In the genomic region with DNA sequence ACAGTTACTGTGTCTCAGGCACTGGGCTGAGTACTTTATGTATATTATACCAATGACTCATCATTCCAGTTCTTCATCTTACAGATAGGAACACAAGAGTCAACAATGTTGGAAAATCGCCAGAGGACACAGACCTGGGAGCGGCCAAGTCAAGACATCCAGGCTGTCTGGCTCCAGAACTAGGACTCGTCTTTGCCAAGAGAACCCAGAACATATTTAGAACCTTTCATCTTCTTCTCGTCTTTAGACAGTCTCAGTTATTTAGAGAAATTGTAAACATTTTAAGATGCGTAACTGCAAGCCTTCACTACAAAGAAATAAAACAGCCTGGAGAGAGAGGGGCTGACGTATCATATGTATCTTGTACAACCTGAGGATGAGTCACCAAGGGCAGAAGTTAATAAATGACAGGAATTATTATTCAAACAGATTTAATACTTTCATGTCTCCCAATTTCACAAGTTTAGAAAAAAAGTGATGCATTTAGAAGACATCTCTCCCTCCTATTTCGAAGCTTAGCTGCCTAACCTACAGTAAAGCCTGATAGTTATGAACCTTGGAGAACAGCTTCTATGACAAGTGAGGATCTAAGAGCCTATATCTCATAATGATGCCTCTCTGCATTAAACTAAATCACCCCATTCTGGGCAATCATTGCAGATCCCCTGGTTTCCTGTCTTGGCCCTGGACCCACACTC, we compare ENCODE assay signal across 1 cellular context.
A peak's percentile ranks its signal among the peaks of the same experiment; 100 is the strongest.
TF ChIP-seq lines count a peak whose summit lies in the region.

No MANE protein-coding gene starts in this region.

TF ChIP-seq in HepG2, 621 proteins besides CTCF, POLR2A, EP300 and RAD21 (continued from another document and continues in another):
- TF ChIP-seq HDAC2 (CRISPR knock-in tag; IDR thresholded peaks at IDR 0.05) = 0 out of 2 replicates have a peak, but pooled peaks have one; percentile 23
- 0 out of 2 replicates have a peak, but pooled peaks have one; percentile 37 for TF ChIP-seq ZNF644 (CRISPR knock-in tag; IDR thresholded peaks at IDR 0.05; ENCODE audit: low read depth)
- TF ChIP-seq TRIM24 (CRISPR knock-in tag; IDR thresholded peaks at IDR 0.05) = no peak
- no peak for TF ChIP-seq ZNF333 (CRISPR knock-in tag; IDR thresholded peaks at IDR 0.05; ENCODE audit: borderline replicate concordance)
- TF ChIP-seq, protein P1, sequence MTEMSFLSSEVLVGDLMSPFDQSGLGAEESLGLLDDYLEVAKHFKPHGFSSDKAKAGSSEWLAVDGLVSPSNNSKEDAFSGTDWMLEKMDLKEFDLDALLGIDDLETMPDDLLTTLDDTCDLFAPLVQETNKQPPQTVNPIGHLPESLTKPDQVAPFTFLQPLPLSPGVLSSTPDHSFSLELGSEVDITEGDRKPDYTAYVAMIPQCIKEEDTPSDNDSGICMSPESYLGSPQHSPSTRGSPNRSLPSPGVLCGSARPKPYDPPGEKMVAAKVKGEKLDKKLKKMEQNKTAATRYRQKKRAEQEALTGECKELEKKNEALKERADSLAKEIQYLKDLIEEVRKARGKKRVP (CRISPR knock-in tag; IDR thresholded peaks at IDR 0.05) = peak in 1 of 2 experiments; percentile 40; a peak in 1 of 4 replicates
- no peak for TF ChIP-seq SPEN (CRISPR knock-in tag; IDR thresholded peaks at IDR 0.05; ENCODE audit: low read depth)
- TF ChIP-seq ZNF160 (CRISPR knock-in tag; IDR thresholded peaks at IDR 0.05) = no peak
- no peak for TF ChIP-seq KMT2A (CRISPR knock-in tag; IDR thresholded peaks at IDR 0.05)
- TF ChIP-seq, protein P2, sequence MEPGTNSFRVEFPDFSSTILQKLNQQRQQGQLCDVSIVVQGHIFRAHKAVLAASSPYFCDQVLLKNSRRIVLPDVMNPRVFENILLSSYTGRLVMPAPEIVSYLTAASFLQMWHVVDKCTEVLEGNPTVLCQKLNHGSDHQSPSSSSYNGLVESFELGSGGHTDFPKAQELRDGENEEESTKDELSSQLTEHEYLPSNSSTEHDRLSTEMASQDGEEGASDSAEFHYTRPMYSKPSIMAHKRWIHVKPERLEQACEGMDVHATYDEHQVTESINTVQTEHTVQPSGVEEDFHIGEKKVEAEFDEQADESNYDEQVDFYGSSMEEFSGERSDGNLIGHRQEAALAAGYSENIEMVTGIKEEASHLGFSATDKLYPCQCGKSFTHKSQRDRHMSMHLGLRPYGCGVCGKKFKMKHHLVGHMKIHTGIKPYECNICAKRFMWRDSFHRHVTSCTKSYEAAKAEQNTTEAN (CRISPR knock-in tag; conservative IDR thresholded peaks at IDR 0.05) = no peak
- TF ChIP-seq, protein P3, sequence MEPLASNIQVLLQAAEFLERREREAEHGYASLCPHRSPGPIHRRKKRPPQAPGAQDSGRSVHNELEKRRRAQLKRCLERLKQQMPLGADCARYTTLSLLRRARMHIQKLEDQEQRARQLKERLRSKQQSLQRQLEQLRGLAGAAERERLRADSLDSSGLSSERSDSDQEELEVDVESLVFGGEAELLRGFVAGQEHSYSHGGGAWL (CRISPR knock-in tag; IDR thresholded peaks at IDR 0.05) = no peak
- peak; percentile 52; the same call in 1 of the 2 replicates for TF ChIP-seq FOSL1 (CRISPR knock-in tag; IDR thresholded peaks at IDR 0.05; ENCODE audit: borderline replicate concordance)
- TF ChIP-seq, protein P4, sequence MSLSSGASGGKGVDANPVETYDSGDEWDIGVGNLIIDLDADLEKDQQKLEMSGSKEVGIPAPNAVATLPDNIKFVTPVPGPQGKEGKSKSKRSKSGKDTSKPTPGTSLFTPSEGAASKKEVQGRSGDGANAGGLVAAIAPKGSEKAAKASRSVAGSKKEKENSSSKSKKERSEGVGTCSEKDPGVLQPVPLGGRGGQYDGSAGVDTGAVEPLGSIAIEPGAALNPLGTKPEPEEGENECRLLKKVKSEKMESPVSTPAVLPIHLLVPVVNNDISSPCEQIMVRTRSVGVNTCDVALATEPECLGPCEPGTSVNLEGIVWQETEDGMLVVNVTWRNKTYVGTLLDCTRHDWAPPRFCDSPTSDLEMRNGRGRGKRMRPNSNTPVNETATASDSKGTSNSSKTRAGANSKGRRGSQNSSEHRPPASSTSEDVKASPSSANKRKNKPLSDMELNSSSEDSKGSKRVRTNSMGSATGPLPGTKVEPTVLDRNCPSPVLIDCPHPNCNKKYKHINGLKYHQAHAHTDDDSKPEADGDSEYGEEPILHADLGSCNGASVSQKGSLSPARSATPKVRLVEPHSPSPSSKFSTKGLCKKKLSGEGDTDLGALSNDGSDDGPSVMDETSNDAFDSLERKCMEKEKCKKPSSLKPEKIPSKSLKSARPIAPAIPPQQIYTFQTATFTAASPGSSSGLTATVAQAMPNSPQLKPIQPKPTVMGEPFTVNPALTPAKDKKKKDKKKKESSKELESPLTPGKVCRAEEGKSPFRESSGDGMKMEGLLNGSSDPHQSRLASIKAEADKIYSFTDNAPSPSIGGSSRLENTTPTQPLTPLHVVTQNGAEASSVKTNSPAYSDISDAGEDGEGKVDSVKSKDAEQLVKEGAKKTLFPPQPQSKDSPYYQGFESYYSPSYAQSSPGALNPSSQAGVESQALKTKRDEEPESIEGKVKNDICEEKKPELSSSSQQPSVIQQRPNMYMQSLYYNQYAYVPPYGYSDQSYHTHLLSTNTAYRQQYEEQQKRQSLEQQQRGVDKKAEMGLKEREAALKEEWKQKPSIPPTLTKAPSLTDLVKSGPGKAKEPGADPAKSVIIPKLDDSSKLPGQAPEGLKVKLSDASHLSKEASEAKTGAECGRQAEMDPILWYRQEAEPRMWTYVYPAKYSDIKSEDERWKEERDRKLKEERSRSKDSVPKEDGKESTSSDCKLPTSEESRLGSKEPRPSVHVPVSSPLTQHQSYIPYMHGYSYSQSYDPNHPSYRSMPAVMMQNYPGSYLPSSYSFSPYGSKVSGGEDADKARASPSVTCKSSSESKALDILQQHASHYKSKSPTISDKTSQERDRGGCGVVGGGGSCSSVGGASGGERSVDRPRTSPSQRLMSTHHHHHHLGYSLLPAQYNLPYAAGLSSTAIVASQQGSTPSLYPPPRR (CRISPR knock-in tag; IDR thresholded peaks at IDR 0.05; ENCODE audit: borderline replicate concordance) = no peak
- TF ChIP-seq, protein P5, sequence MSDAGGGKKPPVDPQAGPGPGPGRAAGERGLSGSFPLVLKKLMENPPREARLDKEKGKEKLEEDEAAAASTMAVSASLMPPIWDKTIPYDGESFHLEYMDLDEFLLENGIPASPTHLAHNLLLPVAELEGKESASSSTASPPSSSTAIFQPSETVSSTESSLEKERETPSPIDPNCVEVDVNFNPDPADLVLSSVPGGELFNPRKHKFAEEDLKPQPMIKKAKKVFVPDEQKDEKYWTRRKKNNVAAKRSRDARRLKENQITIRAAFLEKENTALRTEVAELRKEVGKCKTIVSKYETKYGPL (CRISPR knock-in tag; IDR thresholded peaks at IDR 0.05) = no peak
- TF ChIP-seq, protein P6, sequence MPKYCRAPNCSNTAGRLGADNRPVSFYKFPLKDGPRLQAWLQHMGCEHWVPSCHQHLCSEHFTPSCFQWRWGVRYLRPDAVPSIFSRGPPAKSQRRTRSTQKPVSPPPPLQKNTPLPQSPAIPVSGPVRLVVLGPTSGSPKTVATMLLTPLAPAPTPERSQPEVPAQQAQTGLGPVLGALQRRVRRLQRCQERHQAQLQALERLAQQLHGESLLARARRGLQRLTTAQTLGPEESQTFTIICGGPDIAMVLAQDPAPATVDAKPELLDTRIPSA (CRISPR knock-in tag; IDR thresholded peaks at IDR 0.05; ENCODE audit: borderline replicate concordance) = no peak
- 0 out of 2 replicates have a peak, but pooled peaks have one; percentile 50 for TF ChIP-seq JUND (CRISPR knock-in tag; IDR thresholded peaks at IDR 0.05)
- TF ChIP-seq, protein P7, sequence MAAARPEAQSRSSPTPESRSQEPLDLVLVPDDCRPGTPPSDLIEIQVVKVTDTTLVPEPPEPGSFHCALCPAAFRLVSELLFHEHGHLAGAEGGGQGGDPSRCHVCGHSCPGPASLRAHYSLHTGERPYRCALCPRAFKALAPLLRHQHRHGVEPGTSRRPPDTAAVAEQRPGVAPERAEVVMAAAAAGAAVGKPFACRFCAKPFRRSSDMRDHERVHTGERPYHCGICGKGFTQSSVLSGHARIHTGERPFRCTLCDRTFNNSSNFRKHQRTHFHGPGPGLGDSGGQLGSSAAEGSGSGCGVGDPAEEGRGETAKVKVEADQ (CRISPR knock-in tag; IDR thresholded peaks at IDR 0.05; ENCODE audit: borderline replicate concordance) = no peak
- TF ChIP-seq ZSCAN9 (CRISPR knock-in tag; IDR thresholded peaks at IDR 0.05; ENCODE audit: borderline replicate concordance) = peak; percentile 18; the same call in 1 of the 2 replicates
- TF ChIP-seq, protein P8, sequence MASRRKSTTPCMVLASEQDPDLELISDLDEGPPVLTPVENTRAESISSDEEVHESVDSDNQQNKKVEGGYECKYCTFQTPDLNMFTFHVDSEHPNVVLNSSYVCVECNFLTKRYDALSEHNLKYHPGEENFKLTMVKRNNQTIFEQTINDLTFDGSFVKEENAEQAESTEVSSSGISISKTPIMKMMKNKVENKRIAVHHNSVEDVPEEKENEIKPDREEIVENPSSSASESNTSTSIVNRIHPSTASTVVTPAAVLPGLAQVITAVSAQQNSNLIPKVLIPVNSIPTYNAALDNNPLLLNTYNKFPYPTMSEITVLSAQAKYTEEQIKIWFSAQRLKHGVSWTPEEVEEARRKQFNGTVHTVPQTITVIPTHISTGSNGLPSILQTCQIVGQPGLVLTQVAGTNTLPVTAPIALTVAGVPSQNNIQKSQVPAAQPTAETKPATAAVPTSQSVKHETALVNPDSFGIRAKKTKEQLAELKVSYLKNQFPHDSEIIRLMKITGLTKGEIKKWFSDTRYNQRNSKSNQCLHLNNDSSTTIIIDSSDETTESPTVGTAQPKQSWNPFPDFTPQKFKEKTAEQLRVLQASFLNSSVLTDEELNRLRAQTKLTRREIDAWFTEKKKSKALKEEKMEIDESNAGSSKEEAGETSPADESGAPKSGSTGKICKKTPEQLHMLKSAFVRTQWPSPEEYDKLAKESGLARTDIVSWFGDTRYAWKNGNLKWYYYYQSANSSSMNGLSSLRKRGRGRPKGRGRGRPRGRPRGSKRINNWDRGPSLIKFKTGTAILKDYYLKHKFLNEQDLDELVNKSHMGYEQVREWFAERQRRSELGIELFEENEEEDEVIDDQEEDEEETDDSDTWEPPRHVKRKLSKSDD (CRISPR knock-in tag; IDR thresholded peaks at IDR 0.05; ENCODE audit: low read depth) = no peak
- TF ChIP-seq SAP130 (CRISPR knock-in tag; IDR thresholded peaks at IDR 0.05; ENCODE audit: low read depth) = 0 out of 2 replicates have a peak, but pooled peaks have one; percentile 22
- no peak for TF ChIP-seq JUN (CRISPR knock-in tag; IDR thresholded peaks at IDR 0.05)
- no peak for TF ChIP-seq PLRG1 (conservative IDR thresholded peaks at IDR 0.05)
- TF ChIP-seq ZNF121 (CRISPR knock-in tag; IDR thresholded peaks at IDR 0.05) = no peak
- TF ChIP-seq, protein P9, sequence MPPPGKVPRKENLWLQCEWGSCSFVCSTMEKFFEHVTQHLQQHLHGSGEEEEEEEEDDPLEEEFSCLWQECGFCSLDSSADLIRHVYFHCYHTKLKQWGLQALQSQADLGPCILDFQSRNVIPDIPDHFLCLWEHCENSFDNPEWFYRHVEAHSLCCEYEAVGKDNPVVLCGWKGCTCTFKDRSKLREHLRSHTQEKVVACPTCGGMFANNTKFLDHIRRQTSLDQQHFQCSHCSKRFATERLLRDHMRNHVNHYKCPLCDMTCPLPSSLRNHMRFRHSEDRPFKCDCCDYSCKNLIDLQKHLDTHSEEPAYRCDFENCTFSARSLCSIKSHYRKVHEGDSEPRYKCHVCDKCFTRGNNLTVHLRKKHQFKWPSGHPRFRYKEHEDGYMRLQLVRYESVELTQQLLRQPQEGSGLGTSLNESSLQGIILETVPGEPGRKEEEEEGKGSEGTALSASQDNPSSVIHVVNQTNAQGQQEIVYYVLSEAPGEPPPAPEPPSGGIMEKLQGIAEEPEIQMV (CRISPR knock-in tag; IDR thresholded peaks at IDR 0.05; ENCODE audit: low read depth) = no peak
- TF ChIP-seq, protein P10, sequence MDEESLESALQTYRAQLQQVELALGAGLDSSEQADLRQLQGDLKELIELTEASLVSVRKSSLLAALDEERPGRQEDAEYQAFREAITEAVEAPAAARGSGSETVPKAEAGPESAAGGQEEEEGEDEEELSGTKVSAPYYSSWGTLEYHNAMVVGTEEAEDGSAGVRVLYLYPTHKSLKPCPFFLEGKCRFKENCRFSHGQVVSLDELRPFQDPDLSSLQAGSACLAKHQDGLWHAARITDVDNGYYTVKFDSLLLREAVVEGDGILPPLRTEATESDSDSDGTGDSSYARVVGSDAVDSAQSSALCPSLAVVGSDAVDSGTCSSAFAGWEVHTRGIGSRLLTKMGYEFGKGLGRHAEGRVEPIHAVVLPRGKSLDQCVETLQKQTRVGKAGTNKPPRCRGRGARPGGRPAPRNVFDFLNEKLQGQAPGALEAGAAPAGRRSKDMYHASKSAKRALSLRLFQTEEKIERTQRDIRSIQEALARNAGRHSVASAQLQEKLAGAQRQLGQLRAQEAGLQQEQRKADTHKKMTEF (CRISPR knock-in tag; IDR thresholded peaks at IDR 0.05) = 0 out of 2 replicates have a peak, but pooled peaks have one; percentile 29
- no peak for TF ChIP-seq TOE1 (CRISPR knock-in tag; IDR thresholded peaks at IDR 0.05)
- no peak for TF ChIP-seq ZNF652 (CRISPR knock-in tag; IDR thresholded peaks at IDR 0.05; ENCODE audit: borderline replicate concordance, low read depth)
- TF ChIP-seq PRMT3 (CRISPR knock-in tag; IDR thresholded peaks at IDR 0.05; ENCODE audit: borderline replicate concordance, low read depth) = no peak
- TF ChIP-seq HDAC1 (CRISPR knock-in tag; IDR thresholded peaks at IDR 0.05) = no peak
- TF ChIP-seq ZNF598 (CRISPR knock-in tag; IDR thresholded peaks at IDR 0.05; ENCODE audit: borderline replicate concordance) = no peak
- TF ChIP-seq KDM6A (CRISPR knock-in tag; IDR thresholded peaks at IDR 0.05; ENCODE audit: low read depth) = peak; percentile 18; the same call in 1 of the 2 replicates
- TF ChIP-seq MBD4 (IDR thresholded peaks at IDR 0.05; ENCODE audit: borderline replicate concordance, low read length) = no peak
- TF ChIP-seq, protein P11, sequence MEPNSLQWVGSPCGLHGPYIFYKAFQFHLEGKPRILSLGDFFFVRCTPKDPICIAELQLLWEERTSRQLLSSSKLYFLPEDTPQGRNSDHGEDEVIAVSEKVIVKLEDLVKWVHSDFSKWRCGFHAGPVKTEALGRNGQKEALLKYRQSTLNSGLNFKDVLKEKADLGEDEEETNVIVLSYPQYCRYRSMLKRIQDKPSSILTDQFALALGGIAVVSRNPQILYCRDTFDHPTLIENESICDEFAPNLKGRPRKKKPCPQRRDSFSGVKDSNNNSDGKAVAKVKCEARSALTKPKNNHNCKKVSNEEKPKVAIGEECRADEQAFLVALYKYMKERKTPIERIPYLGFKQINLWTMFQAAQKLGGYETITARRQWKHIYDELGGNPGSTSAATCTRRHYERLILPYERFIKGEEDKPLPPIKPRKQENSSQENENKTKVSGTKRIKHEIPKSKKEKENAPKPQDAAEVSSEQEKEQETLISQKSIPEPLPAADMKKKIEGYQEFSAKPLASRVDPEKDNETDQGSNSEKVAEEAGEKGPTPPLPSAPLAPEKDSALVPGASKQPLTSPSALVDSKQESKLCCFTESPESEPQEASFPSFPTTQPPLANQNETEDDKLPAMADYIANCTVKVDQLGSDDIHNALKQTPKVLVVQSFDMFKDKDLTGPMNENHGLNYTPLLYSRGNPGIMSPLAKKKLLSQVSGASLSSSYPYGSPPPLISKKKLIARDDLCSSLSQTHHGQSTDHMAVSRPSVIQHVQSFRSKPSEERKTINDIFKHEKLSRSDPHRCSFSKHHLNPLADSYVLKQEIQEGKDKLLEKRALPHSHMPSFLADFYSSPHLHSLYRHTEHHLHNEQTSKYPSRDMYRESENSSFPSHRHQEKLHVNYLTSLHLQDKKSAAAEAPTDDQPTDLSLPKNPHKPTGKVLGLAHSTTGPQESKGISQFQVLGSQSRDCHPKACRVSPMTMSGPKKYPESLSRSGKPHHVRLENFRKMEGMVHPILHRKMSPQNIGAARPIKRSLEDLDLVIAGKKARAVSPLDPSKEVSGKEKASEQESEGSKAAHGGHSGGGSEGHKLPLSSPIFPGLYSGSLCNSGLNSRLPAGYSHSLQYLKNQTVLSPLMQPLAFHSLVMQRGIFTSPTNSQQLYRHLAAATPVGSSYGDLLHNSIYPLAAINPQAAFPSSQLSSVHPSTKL (CRISPR knock-in tag; IDR thresholded peaks at IDR 0.05) = peak; percentile 46
- no peak for TF ChIP-seq ZNF431 (CRISPR knock-in tag; IDR thresholded peaks at IDR 0.05; ENCODE audit: borderline replicate concordance, low read depth)
- TF ChIP-seq RAD51 (IDR thresholded peaks at IDR 0.05; ENCODE audit: borderline replicate concordance) = no peak
